ENCODE assay signal across 8 cellular contexts in the genomic region with DNA sequence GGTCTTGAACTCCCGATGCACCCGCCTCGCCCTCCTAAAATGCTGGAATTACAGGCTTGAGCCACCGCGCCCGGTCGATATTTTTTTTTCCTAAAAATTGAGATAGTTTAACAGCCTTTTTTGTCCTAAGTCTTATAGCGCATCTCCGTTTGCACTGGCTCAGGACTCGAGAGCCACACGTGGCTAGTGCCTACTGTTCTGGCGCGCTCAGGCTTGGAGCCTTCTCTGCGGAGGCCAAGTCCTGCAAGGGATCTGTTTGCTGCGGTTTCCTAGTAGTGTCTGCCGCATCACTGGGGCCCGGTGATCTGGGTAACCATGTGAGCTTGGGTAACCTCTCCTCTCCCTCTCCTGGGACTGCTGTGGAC. TPM values are rescaled to one million over a fixed set of nuclear protein-coding genes. Genes with fewer than 3 reads are reported as not detected.
DNase-seq lines count a peak whose midpoint lies in the region; ATAC-seq and TF ChIP-seq lines count a peak whose summit lies in the region.

No MANE protein-coding gene starts in this region.

- DNase-seq in GM23338 (ENCODE audit: low spot score): no peak
- DNase-seq in SJCRH30: no peak
- no peak for DNase-seq in esophagus muscularis mucosa (ENCODE audit: extremely low spot score)
- DNase-seq in ovary: peak in 1 of 5 donors; percentile 78
- no peak for DNase-seq in NCI-H226
- DNase-seq in amniotic stem cell (lab: John Stamatoyannopoulos, UW): no peak
- DNase-seq in ACHN: no peak
- DNase-seq in GM10266 (ENCODE audit: extremely low spot score): no peak

- peaks cover 15% of the 10 kb centered on the region for H3K4me1 Mint-ChIP-seq in GM23338

- no peak for TF ChIP-seq CTCF in GM23338 (conservative IDR thresholded peaks at IDR 0.05; ENCODE audit: low read depth in 2 of 2)
- no peak for TF ChIP-seq CTCF in esophagus muscularis mucosa (IDR thresholded peaks at IDR 0.05)
- TF ChIP-seq CTCF in ovary (IDR thresholded peaks at IDR 0.05): no peak
- no peak for TF ChIP-seq CTCF in GM10266 (IDR thresholded peaks at IDR 0.05; ENCODE audit: control insufficient read depth, insufficient read depth, low read depth, missing control alignments)

- no peaks in the 10 kb centered on the region for H3K9me2 ChIP-seq in GM23338 (ENCODE audit: insufficient read depth)

- H3K36me3 ChIP-seq in GM23338 (ENCODE audit: insufficient read depth) (0 out of 2 replicates have a peak, but pooled peaks cover 4% of the 10 kb centered on the region), SJCRH30 (peaks cover 28% of the 10 kb centered on the region), esophagus muscularis mucosa (peaks cover 18 to 54% (median 43%) of the 10 kb centered on the region in 4 donors), ovary (no peaks in the 10 kb centered on the region)

- H3K4me3 ChIP-seq in GM23338 (peak overlapping the region; percentile 98), SJCRH30 (peak overlapping the region; percentile 98), esophagus muscularis mucosa (peak overlapping the region; percentile 82 to 98 (median 90)), ovary (peak overlapping the region; percentile 97)

- H3K4me1 ChIP-seq in GM23338 (ENCODE audit: insufficient read depth) (peaks cover 13% of the 10 kb centered on the region), SJCRH30 (peaks cover 16% of the 10 kb centered on the region; the same call in 1 of the 2 replicates), esophagus muscularis mucosa (peaks cover 35 to 58% (median 56%) of the 10 kb centered on the region in 4 donors), ovary (ENCODE audit: insufficient read depth) (peaks cover 6% of the 10 kb centered on the region)

- H3K27me3 ChIP-seq in GM23338 (ENCODE audit: insufficient read depth) (no peaks in the 10 kb centered on the region), SJCRH30 (no peaks in the 10 kb centered on the region), esophagus muscularis mucosa (no peaks in the 10 kb centered on the region), ovary (no peaks in the 10 kb centered on the region)

- TF ChIP-seq POLR2A in esophagus muscularis mucosa (IDR thresholded peaks at IDR 0.05; ENCODE audit: low read depth) (no peak), ovary (IDR thresholded peaks at IDR 0.05) (no peak)

- H3K27ac Mint-ChIP-seq in GM23338: peak overlapping the region; percentile 76

- H3K4me3 Mint-ChIP-seq in GM23338: peak overlapping the region; percentile 99

- intact Hi-C loops in esophagus muscularis mucosa (cut with DNase I): loop anchor here (5.0 kb wide), 1 partner anchor 42 kb away; no protein-coding TSS in a partner anchor
- intact Hi-C loops in ovary (cut with DNase I): no loop called here

- 0 out of 2 replicates have a peak overlapping the region, but pooled peaks have one; percentile 37 for H3K27ac ChIP-seq in GM23338 (ENCODE audit: low read depth)
- peak overlapping the region; percentile 86 for H3K27ac ChIP-seq in SJCRH30
- peak overlapping the region; percentile 95 to 99 (median 97) for H3K27ac ChIP-seq in esophagus muscularis mucosa (replicated peaks in 1 of 4)
- H3K27ac ChIP-seq in ovary: peak overlapping the region; percentile 88 to 91

- peaks cover 17% of the 10 kb centered on the region for H3F3A ChIP-seq in GM23338 (replicated peaks; ENCODE audit: low read depth)

- H3K4me2 ChIP-seq in GM23338: peak overlapping the region; percentile 83

- peaks cover 14% of the 10 kb centered on the region for H3K27me3 Mint-ChIP-seq in GM23338 (ENCODE audit: insufficient read depth, low read depth, poor library complexity)

- no peak for TF ChIP-seq EP300 in esophagus muscularis mucosa (IDR thresholded peaks at IDR 0.05)
- TF ChIP-seq EP300 in ovary (IDR thresholded peaks at IDR 0.05): no peak

- no peaks in the 10 kb centered on the region for H3K9me3 Mint-ChIP-seq in GM23338

- ATAC-seq in GM23338: peak; percentile 11

- H2AFZ ChIP-seq in GM23338: peak overlapping the region; percentile 81; the same call in 1 of the 2 replicates

- peaks cover 39% of the 10 kb centered on the region for H3K79me2 ChIP-seq in GM23338 (replicated peaks; ENCODE audit: insufficient read depth)

- WGBS in esophagus muscularis mucosa: 59% methylated on average over 13 of the region's 17 CpGs
- 25 to 38% (median 37%) methylated on average over 17 of the region's 17 CpGs for WGBS in ovary, 3 donors

- peaks cover 18% of the 10 kb centered on the region for H4K20me1 ChIP-seq in GM23338 (replicated peaks; ENCODE audit: insufficient read depth)

- no peaks in the 10 kb centered on the region for H3K9me3 ChIP-seq in SJCRH30 (replicated peaks)
- no peaks in the 10 kb centered on the region for H3K9me3 ChIP-seq in esophagus muscularis mucosa
- H3K9me3 ChIP-seq in ovary: no peaks in the 10 kb centered on the region

- peaks cover 37% of the 10 kb centered on the region for H3K36me3 Mint-ChIP-seq in GM23338 (ENCODE audit: low read depth)

- in situ Hi-C loops in ACHN (cut with HindIII; ENCODE audit: low pct_ligation_motif_present, low pct_unique_long_range_greater_than_20kb, low sequenced_read_pairs): no loop called here

TF ChIP-seq in GM23338, 12 proteins besides CTCF, POLR2A, EP300 and RAD21 (continues in another document):
- TF ChIP-seq POLR2AphosphoS5 (IDR thresholded peaks at IDR 0.05; ENCODE audit: low read depth): no peak
- no peak for TF ChIP-seq EZH2phosphoT487 (IDR thresholded peaks at IDR 0.05; ENCODE audit: unreplicated experiment)
- no peak for TF ChIP-seq NANOG (IDR thresholded peaks at IDR 0.05; ENCODE audit: borderline replicate concordance)

RNA-seq across cellular contexts. Expression of gene MFN2, which starts 0.8 kb away (rescaled TPM):
- total RNA-seq in GM23338 (2014; rRNA removed; shearing (Covaris generic)): 36.0 and 40.4 TPM in 2 replicates
- polyA plus RNA-seq in GM23338 (2016; fragmentation: Nextera tagmentation; extraction: Ambion mirVana) (15.1 and 15.4 TPM in 2 replicates), ovary (10 to 100 TPM; 29.7 to 77.0 TPM)
- 92.5 and 94.0 TPM in 2 replicates for total RNA-seq in SJCRH30 (2014; rRNA removed; shearing (Covaris generic))
- total RNA-seq in esophagus muscularis mucosa (100 to 1,000 TPM; 166 to 242 (median 191) TPM), ovary (10 to 100 TPM; 27.8 to 67.8 (median 55.8) TPM)

RNA-seq across cellular contexts. Expression of gene MIIP, which starts 39.9 kb away (rescaled TPM):
- total RNA-seq in GM23338 (2014; rRNA removed; shearing (Covaris generic)): 99.7 and 117 TPM in 2 replicates
- polyA plus RNA-seq in GM23338 (2016; fragmentation: Nextera tagmentation; extraction: Ambion mirVana) (81.5 and 86.5 TPM in 2 replicates), ovary (10 to 100 TPM in 1 of 2 donors, 1 to 10 TPM in 1; 3.3 to 42.8 TPM)
- 30.3 and 33.2 TPM in 2 replicates for total RNA-seq in SJCRH30 (2014; rRNA removed; shearing (Covaris generic))
- total RNA-seq in esophagus muscularis mucosa (10 to 100 TPM; 30.7 to 52.3 (median 39.8) TPM), ovary (10 to 100 TPM; 32.3 to 59.0 (median 36.4) TPM)

RNA-seq across cellular contexts. Expression of gene PLOD1, which starts 44.9 kb away (rescaled TPM):
- total RNA-seq in GM23338 (2014; rRNA removed; shearing (Covaris generic)): 56.3 and 62.9 TPM in 2 replicates
- polyA plus RNA-seq in GM23338 (2016; fragmentation: Nextera tagmentation; extraction: Ambion mirVana): 22.4 and 23.3 TPM in 2 replicates
- 138 and 142 TPM in 2 replicates for total RNA-seq in SJCRH30 (2014; rRNA removed; shearing (Covaris generic))
- 100 to 1,000 TPM in 1 of 4 donors, 10 to 100 TPM in 3; 67.5 to 111 (median 75.0) TPM for total RNA-seq in esophagus muscularis mucosa
- total RNA-seq in ovary: 10 to 100 TPM; 26.3 to 98.2 (median 58.7) TPM
- 10 to 100 TPM; 52.3 to 67.9 TPM for polyA plus RNA-seq in ovary

RNA-seq across cellular contexts. Expression of gene KIAA2013, which starts 53.2 kb away (rescaled TPM):
- total RNA-seq in GM23338 (2014; rRNA removed; shearing (Covaris generic)): 77.8 and 83.2 TPM in 2 replicates
- polyA plus RNA-seq in GM23338 (2016; fragmentation: Nextera tagmentation; extraction: Ambion mirVana) (15.7 and 19.4 TPM in 2 replicates), ovary (10 to 100 TPM; 17.3 to 29.7 TPM)
- total RNA-seq in SJCRH30 (2014; rRNA removed; shearing (Covaris generic)): 62.8 and 64.0 TPM in 2 replicates
- total RNA-seq in esophagus muscularis mucosa (100 to 1,000 TPM in 2 of 4 donors, 10 to 100 TPM in 2; 77.7 to 145 (median 104) TPM), ovary (10 to 100 TPM; 24.5 to 47.7 (median 26.8) TPM)

Comparison
In these comparisons a context has a peak if more than half of its experiments do, and no peak if none do; other contexts are left out.
1. H3K27ac ChIP-seq: peak in every context shown above with its lines; median percentile 97 in esophagus muscularis mucosa; 90 in ovary; 86 in SJCRH30; 37 in GM23338.